In genomic region chr19:30088567-30088966, GRCh38 we compare ENCODE assay signal across 21 cellular contexts.
DNase-seq lines count a peak whose midpoint lies in the region; ATAC-seq, FAIRE-seq and TF ChIP-seq lines count a peak whose summit lies in the region.
"Had no signal": no experiment of that assay in that cellular context is flagged by ENCODE, and none has a peak within 500 bp of the region (broad histone marks: within the 10 kb centered on the region; RNA-seq: fewer than 3 reads in every experiment).

No MANE protein-coding gene starts in this region.

- H3K27me3 Mint-ChIP-seq in neural progenitor cell (ENCODE audit: insufficient read depth, low read depth) = peaks cover 6% of the 10 kb centered on the region
- H3K27me3 Mint-ChIP-seq in activated CD4-positive, alpha-beta memory T cell treated with anti-CD3 and anti-CD28 coated beads for 36 hours = no peaks in the 10 kb centered on the region
- no peaks in the 10 kb centered on the region for H3K27me3 Mint-ChIP-seq in natural killer cell (ENCODE audit: low read depth in 2 of 2)
- H3K27me3 Mint-ChIP-seq: CD4-positive, alpha-beta T cell had no signal

- no peak for TF ChIP-seq CTCF in bronchial epithelial cell (IDR thresholded peaks at IDR 0.05; ENCODE audit: insufficient read depth, low read length, severe bottlenecking)
- no peak for TF ChIP-seq CTCF in neural progenitor cell (IDR thresholded peaks at IDR 0.05)
- no peak for TF ChIP-seq CTCF in natural killer cell (IDR thresholded peaks at IDR 0.05)

- no peaks in the 10 kb centered on the region for H3K9me3 ChIP-seq in neural progenitor cell (ENCODE audit: low read depth)
- H3K9me3 ChIP-seq: A549 had no signal

- H3K36me3 Mint-ChIP-seq in neural progenitor cell (no peaks in the 10 kb centered on the region), natural killer cell (no peaks in the 10 kb centered on the region)
- H3K36me3 Mint-ChIP-seq in activated CD4-positive, alpha-beta memory T cell treated with anti-CD3 and anti-CD28 coated beads for 36 hours = no peaks in the 10 kb centered on the region

- POLR2A ChIA-PET in activated CD4-positive, alpha-beta memory T cell treated with anti-CD3 and anti-CD28 coated beads for 36 hours (lab: Charles Lee) = no interaction called here

- H3K4me3 ChIP-seq in bronchial epithelial cell (ENCODE audit: low read depth, low read length) (no peak overlapping the region), neural progenitor cell (no peak overlapping the region)
- H3K4me3 ChIP-seq: A549, GM23338 had no signal

- H4K20me1 ChIP-seq in neural progenitor cell (ENCODE audit: low read depth) = no peaks in the 10 kb centered on the region

- no peaks in the 10 kb centered on the region for H3F3A ChIP-seq in neural progenitor cell (ENCODE audit: low read depth)

- DNase-seq in activated effector memory CD4-positive, alpha-beta T cell treated with anti-CD3 and anti-CD28 coated beads, Interleukin-2, amount 50 U/mL, for 16 hours = peak; percentile 19
- DNase-seq in activated effector memory CD4-positive, alpha-beta T cell treated with Interleukin-2 at 50 U/mL for 16 hours = no peak
- DNase-seq in bronchial epithelial cell (ENCODE audit: low read depth) (no peak), neural progenitor cell (ENCODE audit: low spot score) (no peak), natural killer cell (no peak)
- DNase-seq in activated CD4-positive, alpha-beta memory T cell treated with anti-CD3 and anti-CD28 coated beads for 36 hours = no peak
- DNase-seq: AML-193; CD4-positive, alpha-beta T cell; DMS153; DMS79; GDM1; HCEC 1CT; HFFc6 had no signal

- CTCF ChIA-PET in activated CD4-positive, alpha-beta memory T cell treated with anti-CD3 and anti-CD28 coated beads for 36 hours (lab: Charles Lee) = no interaction called here

- no peak overlapping the region for H2AFZ ChIP-seq in neural progenitor cell (replicated peaks)
- H2AFZ ChIP-seq: GM23338 had no signal

- no peak overlapping the region for H3K27ac ChIP-seq in neural progenitor cell
- H3K27ac ChIP-seq: 22Rv1, A549, C4-2B had no signal

- H3K27me3 ChIP-seq in bronchial epithelial cell (ENCODE audit: control insufficient read depth, insufficient read depth, low read length) (no peaks in the 10 kb centered on the region), neural progenitor cell (no peaks in the 10 kb centered on the region)

- intact Hi-C loops in activated CD4-positive, alpha-beta memory T cell treated with anti-CD3 and anti-CD28 coated beads for 36 hours (cut with micrococcal nuclease) = no loop called here
- intact Hi-C loops in natural killer cell (cut with micrococcal nuclease) = no loop called here

- peak overlapping the region; percentile 37 for H3K27ac Mint-ChIP-seq in neural progenitor cell
- no peak overlapping the region for H3K27ac Mint-ChIP-seq in activated CD4-positive, alpha-beta memory T cell treated with anti-CD3 and anti-CD28 coated beads for 36 hours
- no peak overlapping the region for H3K27ac Mint-ChIP-seq in natural killer cell
- H3K27ac Mint-ChIP-seq: CD4-positive, alpha-beta T cell; GM23338; HFFc6 had no signal

- H3K4me2 ChIP-seq in neural progenitor cell = no peak overlapping the region
- H3K4me2 ChIP-seq: A549, GM23338 had no signal

- ATAC-seq in HG03571 (IDR thresholded peaks at IDR 0.05; ENCODE audit: unreplicated experiment) (no peak), natural killer cell (no peak)
- ATAC-seq: GM23338 had no signal

- H3K9me3 Mint-ChIP-seq in neural progenitor cell = peaks cover 2% of the 10 kb centered on the region
- no peaks in the 10 kb centered on the region for H3K9me3 Mint-ChIP-seq in activated CD4-positive, alpha-beta memory T cell treated with anti-CD3 and anti-CD28 coated beads for 36 hours
- no peaks in the 10 kb centered on the region for H3K9me3 Mint-ChIP-seq in natural killer cell
- H3K9me3 Mint-ChIP-seq: CD4-positive, alpha-beta T cell; GM23338 had no signal

- H3K36me3 ChIP-seq in bronchial epithelial cell (ENCODE audit: control insufficient read depth, insufficient read depth, low read length) (no peaks in the 10 kb centered on the region), neural progenitor cell (no peaks in the 10 kb centered on the region)

- no peaks in the 10 kb centered on the region for H3K79me2 ChIP-seq in neural progenitor cell (ENCODE audit: low read depth)

- H3K9ac ChIP-seq in neural progenitor cell = no peak overlapping the region

- H3K4me1 ChIP-seq in neural progenitor cell = peaks cover 8% of the 10 kb centered on the region
- H3K4me1 ChIP-seq: A549 had no signal

- peak; percentile 28 for FAIRE-seq in bronchial epithelial cell (lab: Jason Lieb, UNC)
- FAIRE-seq: A549, GM12892, GM18507, H54 had no signal

- no peak overlapping the region for H3K4me3 Mint-ChIP-seq in neural progenitor cell
- no peak overlapping the region for H3K4me3 Mint-ChIP-seq in activated CD4-positive, alpha-beta memory T cell treated with anti-CD3 and anti-CD28 coated beads for 36 hours
- no peak overlapping the region for H3K4me3 Mint-ChIP-seq in natural killer cell
- H3K4me3 Mint-ChIP-seq: CD4-positive, alpha-beta T cell; GM23338; HFFc6 had no signal

- peaks cover 9% of the 10 kb centered on the region for H3K4me1 Mint-ChIP-seq in neural progenitor cell
- no peaks in the 10 kb centered on the region for H3K4me1 Mint-ChIP-seq in activated CD4-positive, alpha-beta memory T cell treated with anti-CD3 and anti-CD28 coated beads for 36 hours (ENCODE audit: low read depth)
- no peaks in the 10 kb centered on the region for H3K4me1 Mint-ChIP-seq in natural killer cell
